In genomic region chr4:75370582-75370981, GRCh38 we compare ENCODE assay signal across 19 cellular contexts.
"Had no signal": no experiment of that assay in that cellular context is flagged by ENCODE, and none has a peak within 500 bp of the region (broad histone marks: within the 10 kb centered on the region; RNA-seq: fewer than 3 reads in every experiment).

No MANE protein-coding gene starts in this region.

- ATAC-seq: activated CD8-positive, alpha-beta memory T cell treated with anti-CD3 and anti-CD28 coated beads, Interleukin-2, amount 10 ng/mL, durations not matched to agents 7 days and 5 days; activated T-helper 17 cell treated with anti-CD3 and anti-CD28 coated beads, Interleukin-2, amount 50 U/mL, for 72 hours; gastroesophageal sphincter; heart left ventricle; upper lobe of right lung had no signal

- DNase-seq: activated B cell treated with CpG ODN at 0.5 μM for 24 hours; activated CD4-positive, alpha-beta memory T cell treated with anti-CD3 and anti-CD28 coated beads for 36 hours; activated CD4-positive, alpha-beta T cell treated with anti-CD3 and anti-CD28 coated beads for 4 hours; activated CD8-positive, alpha-beta memory T cell treated with anti-CD3 and anti-CD28 coated beads, Interleukin-2, amount 10 ng/mL, durations not matched to agents 7 days and 5 days; activated naive CD4-positive, alpha-beta T cell; activated naive CD8-positive, alpha-beta T cell treated with anti-CD3 and anti-CD28 coated beads for 36 hours; amygdala; effector CD8-positive, alpha-beta T cell; heart left ventricle; kidney; left ventricle myocardium inferior; naive B cell; stimulated activated CD4-positive, alpha-beta T cell treated with anti-CD3 and anti-CD28 coated beads, Interleukin-12 subunit alpha, Interleukin-12 subunit beta, amount 100 ng/mL, for 4 hours; stimulated activated CD4-positive, alpha-beta T cell treated with anti-CD3 and anti-CD28 coated beads, Interleukin-1b, Interleukin-23, amount 100 ng/mL, for 48 hours; stimulated activated CD8-positive, alpha-beta memory T cell treated with anti-CD3 and anti-CD28 coated beads, Interleukin-4, amount 100 ng/mL, for 48 hours; stimulated activated naive CD4-positive, alpha-beta T cell; upper lobe of right lung had no signal
